ENCODE assay signal across 8 cellular contexts in genomic region chr1:226002667-226003501, GRCh38. TPM values are rescaled to one million over a fixed set of nuclear protein-coding genes. Genes with fewer than 3 reads are reported as not detected.
DNase-seq lines count a peak whose midpoint lies in the region; ATAC-seq and TF ChIP-seq lines count a peak whose summit lies in the region.

No MANE protein-coding gene starts in this region.

- no peaks in the 10 kb centered on the region for H3K36me3 ChIP-seq in heart left ventricle
- H3K36me3 ChIP-seq in skeletal muscle tissue (ENCODE audit: control insufficient read depth in 3 of 3, insufficient read depth in 3 of 3, low read length in 3 of 3), result no peaks in the 10 kb centered on the region

- no peak for TF ChIP-seq POLR2A in heart left ventricle (IDR thresholded peaks at IDR 0.05)

- no peaks in the 10 kb centered on the region for H3K9me3 ChIP-seq in heart left ventricle
- H3K9me3 ChIP-seq in skeletal muscle tissue (ENCODE audit: control insufficient read depth in 3 of 3, low read length in 3 of 3), result no peaks in the 10 kb centered on the region

- intact Hi-C loops in activated T-helper 1 cell treated with anti-CD3 and anti-CD28 coated beads, Interleukin-12 subunit alpha, Interleukin-12 subunit beta, Interleukin-2, Interleukin-4 antibody, amounts not matched to agents 30 ng/mL and 10 ng/mL and 1 ng/mL, durations not matched to agents 14 hours and 24 hours and 36 hours (cut with micrococcal nuclease), result no loop called here
- intact Hi-C loops in heart left ventricle (cut with DNase I), result loop anchor here in 5 of 10 donors (1.0 to 5.0 kb wide), 7 partner anchors 58 to 120 kb away; partner anchors contain the start of gene H3-3A (in 2 of the 5)

- WGBS in heart left ventricle, 4 donors, result 38 to 49% (median 42%) methylated on average over 4 of the region's 4 CpGs

- peak overlapping the region in 1 of 3 donors; percentile 40 for H3K9ac ChIP-seq in skeletal muscle tissue (ENCODE audit: low read depth in 1 of 3, low read length in 3 of 3)

- H3K4me3 Mint-ChIP-seq in activated T-helper 1 cell treated with anti-CD3 and anti-CD28 coated beads, Interleukin-12 subunit alpha, Interleukin-12 subunit beta, Interleukin-2, Interleukin-4 antibody, amounts not matched to agents 30 ng/mL and 10 ng/mL and 1 ng/mL, durations not matched to agents 14 hours and 24 hours and 36 hours, result peak overlapping the region; percentile 38

- peak in 2 of 3 donors; percentile 22 to 23 for DNase-seq in stimulated activated CD4-positive, alpha-beta T cell treated with anti-CD3 and anti-CD28 coated beads, Interleukin-12 subunit alpha, Interleukin-12 subunit beta, amount 100 ng/mL, for 48 hours (ENCODE audit: low read depth in 2 of 3, low spot score in 1 of 3)
- no peak for DNase-seq in stimulated activated CD4-positive, alpha-beta T cell treated with anti-CD3 and anti-CD28 coated beads, Interleukin-2, amount 100 ng/mL, for 48 hours
- DNase-seq in NCI-H2227 treated with DMSO at 0.1 percent for 48 hours (lab: John Stamatoyannopoulos, UW), result peak; percentile 82
- no peak for DNase-seq in activated T-helper 1 cell treated with anti-CD3 and anti-CD28 coated beads, Interleukin-12 subunit alpha, Interleukin-12 subunit beta, Interleukin-2, Interleukin-4 antibody, amounts not matched to agents 30 ng/mL and 10 ng/mL and 1 ng/mL, durations not matched to agents 14 hours and 24 hours and 36 hours (ENCODE audit: low spot score)
- DNase-seq in heart left ventricle, result peak; percentile 72 to 81 (median 78)
- DNase-seq in HK-2 (ENCODE audit: unreplicated experiment), result no peak

- no peak for TF ChIP-seq CTCF in heart left ventricle (IDR thresholded peaks at IDR 0.05)

- no peaks in the 10 kb centered on the region for H3K9me3 Mint-ChIP-seq in activated T-helper 1 cell treated with anti-CD3 and anti-CD28 coated beads, Interleukin-12 subunit alpha, Interleukin-12 subunit beta, Interleukin-2, Interleukin-4 antibody, amounts not matched to agents 30 ng/mL and 10 ng/mL and 1 ng/mL, durations not matched to agents 14 hours and 24 hours and 36 hours

- H3K27me3 ChIP-seq in heart left ventricle, result no peaks in the 10 kb centered on the region
- H3K27me3 ChIP-seq in skeletal muscle tissue (ENCODE audit: control insufficient read depth in 3 of 3, insufficient read depth in 3 of 3, low read length in 3 of 3), result no peaks in the 10 kb centered on the region

- peak overlapping the region in 5 of 12 donors; percentile 0 to 28 (median 12) for H3K4me3 ChIP-seq in heart left ventricle
- H3K4me3 ChIP-seq in skeletal muscle tissue (ENCODE audit: low read length in 3 of 3), result peak overlapping the region; percentile 16 to 50 (median 42)

- H3K4me1 ChIP-seq in heart left ventricle (peaks cover 4 to 46% (median 31%) of the 10 kb centered on the region in 12 donors), skeletal muscle tissue (ENCODE audit: control insufficient read depth in 3 of 3, insufficient read depth in 3 of 3, low read length in 3 of 3) (peaks cover 16 to 25% (median 19%) of the 10 kb centered on the region in 3 donors)

- H3K36me3 Mint-ChIP-seq in activated T-helper 1 cell treated with anti-CD3 and anti-CD28 coated beads, Interleukin-12 subunit alpha, Interleukin-12 subunit beta, Interleukin-2, Interleukin-4 antibody, amounts not matched to agents 30 ng/mL and 10 ng/mL and 1 ng/mL, durations not matched to agents 14 hours and 24 hours and 36 hours (ENCODE audit: low read depth), result peaks cover 6% of the 10 kb centered on the region

- peaks cover 45% of the 10 kb centered on the region for H3K4me1 Mint-ChIP-seq in activated T-helper 1 cell treated with anti-CD3 and anti-CD28 coated beads, Interleukin-12 subunit alpha, Interleukin-12 subunit beta, Interleukin-2, Interleukin-4 antibody, amounts not matched to agents 30 ng/mL and 10 ng/mL and 1 ng/mL, durations not matched to agents 14 hours and 24 hours and 36 hours (ENCODE audit: low read depth)

- H3K27ac ChIP-seq in heart left ventricle (peak overlapping the region; percentile 72 to 99 (median 93)), skeletal muscle tissue (ENCODE audit: low read depth, low read length) (peak overlapping the region; percentile 97)

- H3K27ac Mint-ChIP-seq in activated T-helper 1 cell treated with anti-CD3 and anti-CD28 coated beads, Interleukin-12 subunit alpha, Interleukin-12 subunit beta, Interleukin-2, Interleukin-4 antibody, amounts not matched to agents 30 ng/mL and 10 ng/mL and 1 ng/mL, durations not matched to agents 14 hours and 24 hours and 36 hours, result peak overlapping the region; percentile 87

- H3K27me3 Mint-ChIP-seq in activated T-helper 1 cell treated with anti-CD3 and anti-CD28 coated beads, Interleukin-12 subunit alpha, Interleukin-12 subunit beta, Interleukin-2, Interleukin-4 antibody, amounts not matched to agents 30 ng/mL and 10 ng/mL and 1 ng/mL, durations not matched to agents 14 hours and 24 hours and 36 hours (ENCODE audit: insufficient read depth), result no peaks in the 10 kb centered on the region

- peak; percentile 13 to 36 (median 22) for ATAC-seq in heart left ventricle
- no peak for ATAC-seq in GM18511 (IDR thresholded peaks at IDR 0.05; ENCODE audit: unreplicated experiment)

RNA-seq across cellular contexts. Expression of gene SDE2, which starts 3.7 kb away (rescaled TPM):
- 28.2 and 28.4 TPM in 2 replicates for total RNA-seq in activated T-helper 1 cell treated with anti-CD3 and anti-CD28 coated beads, Interleukin-12 subunit alpha, Interleukin-12 subunit beta, Interleukin-2, Interleukin-4 antibody, amounts not matched to agents 30 ng/mL and 10 ng/mL and 1 ng/mL, durations not matched to agents 14 hours and 24 hours and 36 hours
- 10 to 100 TPM in 8 of 9 donors, 1 to 10 TPM in 1; 9.3 to 16.4 (median 12.6) TPM for total RNA-seq in heart left ventricle
- 10 to 100 TPM in 1 of 2 donors, 1 to 10 TPM in 1; 3.7 to 12.8 TPM for polyA plus RNA-seq in heart left ventricle
- 28.2 TPM for total RNA-seq in skeletal muscle tissue

RNA-seq across cellular contexts. Expression of gene H3-3A, which starts 59.6 kb away (rescaled TPM):
- total RNA-seq in activated T-helper 1 cell treated with anti-CD3 and anti-CD28 coated beads, Interleukin-12 subunit alpha, Interleukin-12 subunit beta, Interleukin-2, Interleukin-4 antibody, amounts not matched to agents 30 ng/mL and 10 ng/mL and 1 ng/mL, durations not matched to agents 14 hours and 24 hours and 36 hours, result 416 and 426 TPM in 2 replicates
- total RNA-seq in heart left ventricle, result 100 to 1,000 TPM; 241 to 386 (median 298) TPM
- 100 to 1,000 TPM; 412 to 471 TPM for polyA plus RNA-seq in heart left ventricle
- total RNA-seq in skeletal muscle tissue, result 319 TPM

Comparison
In these comparisons a context has a peak if more than half of its experiments do, and no peak if none do; other contexts are left out.
1. DNase-seq: peak in stimulated activated CD4-positive, alpha-beta T cell treated with anti-CD3 and anti-CD28 coated beads, Interleukin-12 subunit alpha, Interleukin-12 subunit beta, amount 100 ng/mL, for 48 hours (2 of 3), NCI-H2227 treated with DMSO at 0.1 percent for 48 hours (single experiment) and heart left ventricle (5 of 5); none in stimulated activated CD4-positive, alpha-beta T cell treated with anti-CD3 and anti-CD28 coated beads, Interleukin-2, amount 100 ng/mL, for 48 hours (0 of 2), activated T-helper 1 cell treated with anti-CD3 and anti-CD28 coated beads, Interleukin-12 subunit alpha, Interleukin-12 subunit beta, Interleukin-2, Interleukin-4 antibody, amounts not matched to agents 30 ng/mL and 10 ng/mL and 1 ng/mL, durations not matched to agents 14 hours and 24 hours and 36 hours (single experiment) and HK-2 (single experiment).